9 cellular contexts compared by ENCODE assay signal in genomic region chr12:64782181-64782580, GRCh38. TPM values are rescaled to one million over a fixed set of nuclear protein-coding genes. Genes with fewer than 3 reads are reported as not detected.
DNase-seq lines count a peak whose midpoint lies in the region; ATAC-seq, FAIRE-seq and TF ChIP-seq lines count a peak whose summit lies in the region.
"Had no signal": no experiment of that assay in that cellular context is flagged by ENCODE, and none has a peak within 500 bp of the region (broad histone marks: within the 10 kb centered on the region; RNA-seq: fewer than 3 reads in every experiment).

No MANE protein-coding gene starts in this region.

- H4K20me1 ChIP-seq in SK-N-SH (ENCODE audit: insufficient read depth): no peaks in the 10 kb centered on the region
- H4K20me1 ChIP-seq in endothelial cell of umbilical vein (replicated peaks; ENCODE audit: control insufficient read depth, extremely low read depth, insufficient read depth, low read length): no peaks in the 10 kb centered on the region

- TF ChIP-seq EP300 in SK-N-SH (IDR thresholded peaks at IDR 0.05; ENCODE audit: borderline replicate concordance in 1 of 2, low read depth in 1 of 2, low read length in 1 of 2): no peak

- H3K9ac ChIP-seq in SK-N-SH (no peak overlapping the region), endothelial cell of umbilical vein (replicated peaks; ENCODE audit: extremely low read depth, insufficient read depth, low read length) (peak overlapping the region; percentile 45)

- H3K9me3 ChIP-seq in SK-N-SH (no peaks in the 10 kb centered on the region), endothelial cell of umbilical vein (replicated peaks; ENCODE audit: control insufficient read depth, insufficient read depth, low read length) (no peaks in the 10 kb centered on the region)

- dilution Hi-C loops in endothelial cell of umbilical vein (cut with MboI; ENCODE audit: extremely low pct_ligation_motif_present, low sequenced_read_pairs): no loop called here

- H3K36me3 ChIP-seq in SK-N-SH (replicated peaks in 1 of 2; ENCODE audit: control insufficient read depth in 1 of 2, insufficient read depth in 2 of 2, low read length in 1 of 2) (no peaks in the 10 kb centered on the region), endothelial cell of umbilical vein (ENCODE audit: control insufficient read depth in 2 of 2, extremely low read depth in 1 of 2, insufficient read depth in 2 of 2, low read length in 2 of 2) (no peaks in the 10 kb centered on the region)

- H3K9me1 ChIP-seq in endothelial cell of umbilical vein (replicated peaks; ENCODE audit: control insufficient read depth, extremely low read depth, insufficient read depth, low read length): no peaks in the 10 kb centered on the region

- TSS peak; percentile 38 for BruUV-seq in endothelial cell of umbilical vein (replicated peaks; lab: Mats Ljungman, UMichigan)

- no peak overlapping the region for H3K4me2 ChIP-seq in SK-N-SH
- peak overlapping the region; percentile 93 for H3K4me2 ChIP-seq in endothelial cell of umbilical vein (ENCODE audit: insufficient read depth, low read length)

- no peak for TF ChIP-seq RAD21 in SK-N-SH (IDR thresholded peaks at IDR 0.05; ENCODE audit: low read length)

- peak; percentile 35 for FAIRE-seq in endothelial cell of umbilical vein (lab: Jason Lieb, UNC)

- ATAC-seq in SK-N-SH treated with all-trans-retinoic acid at 6 μM for 48 hours: no peak

- intact Hi-C loops in endothelial cell of umbilical vein (cut with micrococcal nuclease): loop anchor here (5.0 kb wide), 1 partner anchor 170 kb away; the partner anchor contains the start of gene RASSF3

- CTCF ChIA-PET in SK-N-SH (lab: Yijun Ruan, JAX) (interaction anchor here (1.1 to 4.1 kb wide), 7 partner anchors 11 to 450 kb away, joined by 3 to 38 read pairs (median 4); no protein-coding TSS in a partner anchor), endothelial cell of umbilical vein (lab: Charles Lee) (interaction anchor here (0.7 to 4.1 kb wide), 7 partner anchors 13 to 233 kb away, joined by 3 to 47 read pairs (median 3); no protein-coding TSS in a partner anchor)

- WGBS in SK-N-SH (ENCODE audit: low lambda C conversion rate): 41% methylated on average over 3 of the region's 3 CpGs

- POLR2A ChIA-PET in SK-N-SH (lab: Yijun Ruan, JAX): no interaction called here
- POLR2A ChIA-PET in endothelial cell of umbilical vein (lab: Charles Lee): no interaction called here

- peaks cover 0 to 7% of the 10 kb centered on the region in 2 experiments; a peak in 1 of 4 replicates for H3K4me1 ChIP-seq in SK-N-SH (ENCODE audit: control insufficient read depth in 1 of 2, insufficient read depth in 2 of 2, low read depth in 1 of 2, low read length in 1 of 2)
- peaks cover 16% of the 10 kb centered on the region for H3K4me1 ChIP-seq in endothelial cell of umbilical vein (ENCODE audit: control insufficient read depth, extremely low read depth, insufficient read depth, low read length)

- H3K4me3 ChIP-seq in SK-N-SH (ENCODE audit: low read depth in 2 of 2, low read length in 1 of 2) (no peak overlapping the region), endothelial cell of umbilical vein (replicated peaks in 1 of 3; ENCODE audit: insufficient read depth in 1 of 3, low read depth in 1 of 3, low read length in 3 of 3) (peak overlapping the region; percentile 23 to 64 (median 49)), retinal pigment epithelial cell (ENCODE audit: low read length) (peak overlapping the region; percentile 63)

- no peaks in the 10 kb centered on the region for H3K79me2 ChIP-seq in SK-N-SH (ENCODE audit: insufficient read depth)
- peaks cover 4% of the 10 kb centered on the region for H3K79me2 ChIP-seq in endothelial cell of umbilical vein (ENCODE audit: control insufficient read depth, insufficient read depth, low read length)

- H2AFZ ChIP-seq in SK-N-SH (ENCODE audit: low read depth) (no peak overlapping the region), endothelial cell of umbilical vein (ENCODE audit: low read depth, low read length) (peak overlapping the region; percentile 36)

- no peaks in the 10 kb centered on the region for H3K9me2 ChIP-seq in SK-N-SH

- H3K27ac ChIP-seq in SK-N-SH (ENCODE audit: low read depth in 2 of 2, low read length in 1 of 2) (no peak overlapping the region), endothelial cell of umbilical vein (ENCODE audit: insufficient read depth, low read depth, low read length) (peak overlapping the region; percentile 34)

- H3F3A ChIP-seq in SK-N-SH (replicated peaks; ENCODE audit: insufficient read depth): no peaks in the 10 kb centered on the region

- TF ChIP-seq POLR2A in endothelial cell of umbilical vein (IDR thresholded peaks at IDR 0.05; ENCODE audit: low read depth, low read length): no peak

- DNase-seq in SK-N-SH: peak; percentile 33
- peak; percentile 87 for DNase-seq in OCI-M1 (lab: John Stamatoyannopoulos, UW)
- DNase-seq in endothelial cell of umbilical vein (ENCODE audit: low read depth, low spot score): peak; percentile 76
- DNase-seq in retinal pigment epithelial cell (ENCODE audit: low read depth): no peak
- no peak for DNase-seq in hepatic stellate cell (ENCODE audit: low spot score)
- DNase-seq in HUDEP-2 (lab: John Stamatoyannopoulos, UW; ENCODE audit: unreplicated experiment in 76 of 76): no peak
- no peak for DNase-seq in GDM1 (lab: John Stamatoyannopoulos, UW)
- DNase-seq: NCI-H345 had no signal

- no peak for TF ChIP-seq CTCF in SK-N-SH (IDR thresholded peaks at IDR 0.05)
- TF ChIP-seq CTCF in endothelial cell of umbilical vein (IDR thresholded peaks at IDR 0.05; ENCODE audit: extremely low read depth in 1 of 2, insufficient read depth in 1 of 2, low read depth in 1 of 2, low read length in 2 of 2): no peak
- TF ChIP-seq CTCF in retinal pigment epithelial cell (conservative IDR thresholded peaks at IDR 0.05; ENCODE audit: low read depth, low read length): no peak

- H3K27me3 ChIP-seq in SK-N-SH (ENCODE audit: insufficient read depth): peaks cover 55% of the 10 kb centered on the region
- H3K27me3 ChIP-seq in endothelial cell of umbilical vein (ENCODE audit: control insufficient read depth in 2 of 2, insufficient read depth in 2 of 2, low read length in 2 of 2): peaks cover 4 to 19% of the 10 kb centered on the region in 2 experiments

TF ChIP-seq in SK-N-SH, 30 proteins besides CTCF, POLR2A, EP300 and RAD21 (continues in another document):
- no peak for TF ChIP-seq GATA2 (CRISPR knock-in tag; IDR thresholded peaks at IDR 0.05)

TF ChIP-seq in SK-N-SH treated with all-trans-retinoic acid at 6 μM for 48 hours, 23 proteins besides CTCF, POLR2A, EP300 and RAD21 (continues in another document):
- TF ChIP-seq, protein P1, sequence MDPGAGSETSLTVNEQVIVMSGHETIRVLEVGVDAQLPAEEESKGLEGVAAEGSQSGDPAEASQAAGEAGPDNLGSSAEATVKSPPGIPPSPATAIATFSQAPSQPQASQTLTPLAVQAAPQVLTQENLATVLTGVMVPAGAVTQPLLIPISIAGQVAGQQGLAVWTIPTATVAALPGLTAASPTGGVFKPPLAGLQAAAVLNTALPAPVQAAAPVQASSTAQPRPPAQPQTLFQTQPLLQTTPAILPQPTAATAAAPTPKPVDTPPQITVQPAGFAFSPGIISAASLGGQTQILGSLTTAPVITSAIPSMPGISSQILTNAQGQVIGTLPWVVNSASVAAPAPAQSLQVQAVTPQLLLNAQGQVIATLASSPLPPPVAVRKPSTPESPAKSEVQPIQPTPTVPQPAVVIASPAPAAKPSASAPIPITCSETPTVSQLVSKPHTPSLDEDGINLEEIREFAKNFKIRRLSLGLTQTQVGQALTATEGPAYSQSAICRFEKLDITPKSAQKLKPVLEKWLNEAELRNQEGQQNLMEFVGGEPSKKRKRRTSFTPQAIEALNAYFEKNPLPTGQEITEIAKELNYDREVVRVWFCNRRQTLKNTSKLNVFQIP (CRISPR knock-in tag; IDR thresholded peaks at IDR 0.05; ENCODE audit: borderline replicate concordance, low read depth): no peak

TF ChIP-seq in endothelial cell of umbilical vein, 7 proteins besides CTCF, POLR2A, EP300 and RAD21 (continues in another document):
- TF ChIP-seq JUN (IDR thresholded peaks at IDR 0.05; ENCODE audit: borderline replicate concordance, insufficient read depth, insufficient read length, low read depth): no peak
- no peak for TF ChIP-seq POLR2AphosphoS5 (IDR thresholded peaks at IDR 0.05; ENCODE audit: insufficient read depth, low read depth, low read length)
- no peak for TF ChIP-seq MYC (IDR thresholded peaks at IDR 0.05; ENCODE audit: low read depth, low read length)
- peak; percentile 9 for TF ChIP-seq FOS (IDR thresholded peaks at IDR 0.05; ENCODE audit: borderline replicate concordance, insufficient read depth, low read length)
- peak; percentile 61 for TF ChIP-seq GATA2 (IDR thresholded peaks at IDR 0.05; ENCODE audit: insufficient read depth, insufficient read length, low read depth, low read length)

RNA-seq across cellular contexts. Expression of gene GNS, which starts 23.0 kb away (rescaled TPM):
- polyA plus RNA-seq in SK-N-SH (2012; rRNA removed) (74.8 and 93.8 TPM in 2 replicates), endothelial cell of umbilical vein (92.8 and 107 TPM in 2 replicates)
- 80.0 and 89.4 TPM in 2 replicates for polyA plus RNA-seq in SK-N-SH (2012; cell fraction: cytosol; rRNA removed)
- polyA plus RNA-seq in SK-N-SH (2012; cell fraction: nucleus; rRNA removed): 32.3 and 61.5 TPM in 2 replicates
- 129 and 142 TPM in 2 replicates for total RNA-seq in endothelial cell of umbilical vein
- polyA plus RNA-seq in endothelial cell of umbilical vein (2011; cell fraction: cytosol; rRNA removed): 79.2 and 81.1 TPM in 2 replicates
- polyA plus RNA-seq in endothelial cell of umbilical vein (2011; cell fraction: nucleus; rRNA removed): 56.6 and 67.1 TPM in 2 replicates
- polyA plus RNA-seq in endothelial cell of umbilical vein (2012): 131 and 155 TPM in 2 replicates
- 380 and 387 TPM in 2 replicates for polyA minus RNA-seq in endothelial cell of umbilical vein
- 71.4 TPM for polyA minus RNA-seq in endothelial cell of umbilical vein (2011; cell fraction: cytosol; rRNA and poly(A)+ RNA removed)
- 61.7 and 108 TPM in 2 replicates for polyA minus RNA-seq in endothelial cell of umbilical vein (2011; cell fraction: nucleus; rRNA and poly(A)+ RNA removed)

RNA-seq across cellular contexts. Expression of gene TBC1D30, which starts 42.3 kb away (rescaled TPM):
- polyA plus RNA-seq in SK-N-SH (2012; rRNA removed) (0.23 and 0.29 TPM in 2 replicates), endothelial cell of umbilical vein (4.9 and 7.6 TPM in 2 replicates)
- polyA plus RNA-seq in SK-N-SH (2012; cell fraction: cytosol; rRNA removed): 0.15 and 0.21 TPM in 2 replicates
- 0.55 and 1.0 TPM in 2 replicates for polyA plus RNA-seq in SK-N-SH (2012; cell fraction: nucleus; rRNA removed)
- total RNA-seq in endothelial cell of umbilical vein: 4.4 and 7.4 TPM in 2 replicates
- polyA plus RNA-seq in endothelial cell of umbilical vein (2011; cell fraction: cytosol; rRNA removed): 5.8 and 7.6 TPM in 2 replicates
- 4.0 and 5.0 TPM in 2 replicates for polyA plus RNA-seq in endothelial cell of umbilical vein (2011; cell fraction: nucleus; rRNA removed)
- polyA plus RNA-seq in endothelial cell of umbilical vein (2012): 4.7 and 5.7 TPM in 2 replicates
- 8.3 and 9.0 TPM in 2 replicates for polyA minus RNA-seq in endothelial cell of umbilical vein
- polyA minus RNA-seq in endothelial cell of umbilical vein (2011; cell fraction: cytosol; rRNA and poly(A)+ RNA removed): 5.4 TPM
- polyA minus RNA-seq in endothelial cell of umbilical vein (2011; cell fraction: nucleus; rRNA and poly(A)+ RNA removed): 7.9 and 8.5 TPM in 2 replicates

Comparison
In these comparisons a context has a peak if more than half of its experiments do, and no peak if none do; other contexts are left out.
1. DNase-seq: peak in SK-N-SH (single experiment), OCI-M1 (single experiment) and endothelial cell of umbilical vein (single experiment); none in retinal pigment epithelial cell (single experiment), hepatic stellate cell (single experiment), HUDEP-2 (0 of 76) and GDM1 (single experiment).
2. H3K4me3 ChIP-seq: peak in endothelial cell of umbilical vein (3 of 3) and retinal pigment epithelial cell (single experiment); none in SK-N-SH (0 of 2).